Comparison of ENCODE assay signal across 8 cellular contexts in the genomic region with DNA sequence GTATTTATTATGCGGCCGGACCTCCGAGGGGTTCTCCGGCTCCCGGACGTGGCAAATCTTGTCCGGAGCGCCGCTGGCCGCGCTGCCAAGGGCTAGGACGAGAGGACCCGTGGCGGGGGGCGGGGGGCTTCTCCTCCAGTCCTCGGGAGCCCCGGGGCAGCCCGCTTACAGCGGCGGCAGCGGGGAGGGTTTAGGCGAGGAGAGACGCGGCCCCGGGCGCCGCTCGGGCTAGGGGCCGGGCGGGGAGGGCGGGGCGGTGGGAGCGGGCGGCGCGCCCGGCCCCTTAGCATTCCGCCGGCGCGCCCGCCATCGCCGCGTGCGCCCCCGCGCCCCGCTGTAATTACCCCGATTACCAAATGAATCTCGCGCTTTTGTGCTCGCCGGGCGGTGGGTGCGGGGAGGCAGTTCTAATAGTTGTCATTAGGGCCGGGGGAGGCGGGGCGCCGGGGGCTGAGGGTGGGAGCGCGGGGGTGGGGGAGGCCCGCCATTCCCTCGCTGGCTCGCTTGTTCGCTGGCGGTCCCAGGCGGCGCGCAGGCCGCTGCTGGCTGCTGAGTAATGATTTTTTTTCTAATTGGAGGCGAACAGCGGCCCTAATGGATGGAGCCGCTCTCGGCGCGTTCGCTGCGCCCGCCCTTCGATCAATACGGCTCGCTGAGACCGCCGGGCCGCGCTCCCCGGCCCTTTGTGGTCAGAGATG.
DNase-seq lines count a peak whose midpoint lies in the region; TF ChIP-seq lines count a peak whose summit lies in the region.

No MANE protein-coding gene starts in this region.

- H4K8ac ChIP-seq in mesendoderm (ENCODE audit: low read depth, low read length): peak overlapping the region; percentile 29

- H2BK120ac ChIP-seq in mesendoderm (ENCODE audit: low read depth, low read length): peak overlapping the region; percentile 84

- peak overlapping the region; percentile 74 for H3K4me3 Mint-ChIP-seq in type B pancreatic cell

- H2BK15ac ChIP-seq in mesendoderm (replicated peaks; ENCODE audit: low read depth): no peak overlapping the region

- no peaks in the 10 kb centered on the region for H3K36me3 ChIP-seq in brain microvascular endothelial cell (replicated peaks)
- no peaks in the 10 kb centered on the region for H3K36me3 ChIP-seq in mesendoderm (ENCODE audit: control insufficient read depth, insufficient read depth, low read length)

- in situ Hi-C loops in brain microvascular endothelial cell (cut with HindIII; ENCODE audit: low pct_ligation_motif_present, low sequenced_read_pairs): loop anchor here (25.0 kb wide), 1 partner anchor 91 kb away; no protein-coding TSS in a partner anchor

- H3K27me3 Mint-ChIP-seq in type B pancreatic cell: peaks cover 20% of the 10 kb centered on the region

- H3K23ac ChIP-seq in mesendoderm (ENCODE audit: low read length): no peak overlapping the region

- H2BK5ac ChIP-seq in mesendoderm (ENCODE audit: low read length): no peak overlapping the region

- no peaks in the 10 kb centered on the region for H3K9me3 Mint-ChIP-seq in type B pancreatic cell

- H3K79me1 ChIP-seq in mesendoderm (ENCODE audit: low read length): no peaks in the 10 kb centered on the region

- no CpG with 5 or more reads among the region's 88 CpGs for WGBS in mesendoderm (ENCODE audit: extremely low coverage, insufficient coverage, low lambda C conversion rate)

- H3K4me1 ChIP-seq in mesendoderm (ENCODE audit: control insufficient read depth, low read depth, low read length): peaks cover 10% of the 10 kb centered on the region

- H3K27ac ChIP-seq in brain microvascular endothelial cell: no peak overlapping the region
- peak overlapping the region; percentile 17 for H3K27ac ChIP-seq in mesendoderm (ENCODE audit: low read depth, low read length)

- H3K27me3 ChIP-seq in brain microvascular endothelial cell (replicated peaks): no peaks in the 10 kb centered on the region
- no peaks in the 10 kb centered on the region for H3K27me3 ChIP-seq in mesendoderm (ENCODE audit: insufficient read depth, low read length, poor library complexity)

- TF ChIP-seq CTCF in brain microvascular endothelial cell (IDR thresholded peaks at IDR 0.05; ENCODE audit: low read depth, low read length, missing control alignments) (no peak), type B pancreatic cell (conservative IDR thresholded peaks at IDR 0.05) (no peak)

- H3K4ac ChIP-seq in mesendoderm (ENCODE audit: low read depth, low read length): peak overlapping the region; percentile 58

- H3K4me1 Mint-ChIP-seq in type B pancreatic cell (ENCODE audit: unreplicated experiment): peaks cover 15% of the 10 kb centered on the region

- H3K56ac ChIP-seq in mesendoderm (ENCODE audit: low read length): peak overlapping the region; percentile 75

- H3K36me3 Mint-ChIP-seq in type B pancreatic cell: no peaks in the 10 kb centered on the region

- H3K4me2 ChIP-seq in mesendoderm (ENCODE audit: low read length): no peak overlapping the region

- H3K79me2 ChIP-seq in mesendoderm (ENCODE audit: control insufficient read depth, insufficient read depth, low read length): no peaks in the 10 kb centered on the region

- peak overlapping the region; percentile 94 for H3K18ac ChIP-seq in mesendoderm (ENCODE audit: low read length)

- no peak overlapping the region for H2AK5ac ChIP-seq in mesendoderm (ENCODE audit: low read length)

- DNase-seq in EH (ENCODE audit: low read depth) (peak; percentile 31), NCI-H2171 treated with DMSO at 0.1 percent for 48 hours (lab: John Stamatoyannopoulos, UW) (peak; percentile 69), brain microvascular endothelial cell (no peak), mesendoderm (peak; percentile 69), type B pancreatic cell (ENCODE audit: extremely low spot score, unreplicated experiment) (peak; percentile 75), globus pallidus (ENCODE audit: low spot score) (no peak), dedifferentiated amniotic fluid mesenchymal stem cell (ENCODE audit: extremely low spot score) (no peak), NCI-H2107 (lab: John Stamatoyannopoulos, UW) (no peak)

- H3K4me3 ChIP-seq in brain microvascular endothelial cell (ENCODE audit: low read depth, low read length): peak overlapping the region; percentile 43
- H3K4me3 ChIP-seq in mesendoderm (ENCODE audit: low read length): no peak overlapping the region

- no peak overlapping the region for H3K27ac Mint-ChIP-seq in type B pancreatic cell

- H4K5ac ChIP-seq in mesendoderm (ENCODE audit: low read length): no peak overlapping the region

- peak overlapping the region; percentile 56 for H3K9ac ChIP-seq in mesendoderm (ENCODE audit: low read length)

Comparison
In these comparisons a context has a peak if more than half of its experiments do, and no peak if none do; other contexts are left out.
1. DNase-seq: peak in EH (single experiment), NCI-H2171 treated with DMSO at 0.1 percent for 48 hours (single experiment), mesendoderm (single experiment) and type B pancreatic cell (single experiment); none in brain microvascular endothelial cell (single experiment), globus pallidus (single experiment), dedifferentiated amniotic fluid mesenchymal stem cell (single experiment) and NCI-H2107 (single experiment).